ENCODE assay signal across 1 cellular context in the genomic region with DNA sequence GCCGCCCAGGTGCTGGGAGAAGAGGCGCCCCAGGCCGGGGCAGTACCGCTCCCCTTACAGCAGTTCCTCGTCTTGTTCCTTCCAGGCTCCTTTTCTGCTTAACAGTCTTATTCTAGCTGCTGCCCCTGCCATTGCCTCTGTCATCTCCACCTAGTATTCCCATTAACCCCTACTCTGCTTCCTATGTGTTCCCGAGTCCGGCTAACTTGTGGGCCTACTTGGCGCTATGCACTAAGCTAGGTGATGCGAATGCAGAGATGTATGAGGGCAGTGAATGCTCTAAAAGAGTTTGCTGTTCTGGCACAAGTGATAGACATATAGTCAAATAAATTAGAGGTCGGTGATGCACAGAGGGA.
A peak's percentile ranks its signal among the peaks of the same experiment; 100 is the strongest.
TF ChIP-seq lines count a peak whose summit lies in the region.

No MANE protein-coding gene starts in this region.

TF ChIP-seq in HepG2, 621 proteins besides CTCF, POLR2A, EP300 and RAD21 (continued from another document and continues in another):
- TF ChIP-seq ZSCAN9 (CRISPR knock-in tag; IDR thresholded peaks at IDR 0.05; ENCODE audit: borderline replicate concordance) (no peak), ZNF605 (CRISPR knock-in tag; IDR thresholded peaks at IDR 0.05) (no peak), CBX2 (IDR thresholded peaks at IDR 0.05; ENCODE audit: low read depth, low read length) (no peak), CBX2 (CRISPR knock-in tag; IDR thresholded peaks at IDR 0.05; ENCODE audit: low read depth) (no peak), ZNF615 (CRISPR knock-in tag; IDR thresholded peaks at IDR 0.05; ENCODE audit: borderline replicate concordance) (no peak), ZC3H13 (CRISPR knock-in tag; IDR thresholded peaks at IDR 0.05) (0 out of 2 replicates have a peak, but pooled peaks have one; percentile 2), TFAP4 (IDR thresholded peaks at IDR 0.05; ENCODE audit: borderline replicate concordance, low read depth) (no peak), ONECUT2 (CRISPR knock-in tag; IDR thresholded peaks at IDR 0.05) (no peak), HNRNPL (IDR thresholded peaks at IDR 0.05; ENCODE audit: low read depth, low read length) (no peak), ZNF552 (CRISPR knock-in tag; IDR thresholded peaks at IDR 0.05; ENCODE audit: borderline replicate concordance) (no peak), TRIM24 (CRISPR knock-in tag; IDR thresholded peaks at IDR 0.05) (no peak), ZNF547 (CRISPR knock-in tag; IDR thresholded peaks at IDR 0.05) (0 out of 2 replicates have a peak, but pooled peaks have one; percentile 47), ZNF468 (CRISPR knock-in tag; IDR thresholded peaks at IDR 0.05) (no peak), SIX1 (CRISPR knock-in tag; IDR thresholded peaks at IDR 0.05; ENCODE audit: borderline replicate concordance) (no peak), CHD4 (IDR thresholded peaks at IDR 0.05; ENCODE audit: borderline replicate concordance, low read length) (no peak), ZNF430 (CRISPR knock-in tag; IDR thresholded peaks at IDR 0.05) (no peak), ZNF367 (CRISPR knock-in tag; IDR thresholded peaks at IDR 0.05; ENCODE audit: borderline replicate concordance) (no peak), MATR3 (CRISPR knock-in tag; IDR thresholded peaks at IDR 0.05) (no peak), ZFP36L1 (CRISPR knock-in tag; IDR thresholded peaks at IDR 0.05) (0 out of 2 replicates have a peak, but pooled peaks have one; percentile 10), DMAP1 (CRISPR knock-in tag; IDR thresholded peaks at IDR 0.05) (0 out of 2 replicates have a peak, but pooled peaks have one; percentile 5), EED (CRISPR knock-in tag; IDR thresholded peaks at IDR 0.05) (no peak), ZNF788 (CRISPR knock-in tag; IDR thresholded peaks at IDR 0.05; ENCODE audit: borderline replicate concordance) (peak; percentile 12; the same call in 1 of the 2 replicates), UBTF (CRISPR knock-in tag; IDR thresholded peaks at IDR 0.05) (peak; percentile 14; the same call in 1 of the 2 replicates), ZSCAN29 (CRISPR knock-in tag; conservative IDR thresholded peaks at IDR 0.05) (no peak), ARNT (IDR thresholded peaks at IDR 0.05) (no peak), REST (IDR thresholded peaks at IDR 0.05; ENCODE audit: borderline replicate concordance in 1 of 2, low read depth in 1 of 2, low read length in 2 of 2) (no peak), ZFP62 (CRISPR knock-in tag; IDR thresholded peaks at IDR 0.05) (no peak), ZBTB38 (CRISPR knock-in tag; IDR thresholded peaks at IDR 0.05) (no peak), ZNF570 (CRISPR knock-in tag; IDR thresholded peaks at IDR 0.05; ENCODE audit: borderline replicate concordance) (no peak), ZNF652 (CRISPR knock-in tag; IDR thresholded peaks at IDR 0.05; ENCODE audit: borderline replicate concordance, low read depth) (peak; percentile 74), ZNF850 (CRISPR knock-in tag; conservative IDR thresholded peaks at IDR 0.05) (no peak), ZNF225 (CRISPR knock-in tag; IDR thresholded peaks at IDR 0.05) (no peak), ZNF263 (CRISPR knock-in tag; IDR thresholded peaks at IDR 0.05) (0 out of 2 replicates have a peak, but pooled peaks have one; percentile 4), KDM4B (CRISPR knock-in tag; IDR thresholded peaks at IDR 0.05) (no peak), ZNF446 (CRISPR knock-in tag; IDR thresholded peaks at IDR 0.05) (no peak), ZNF496 (CRISPR knock-in tag; IDR thresholded peaks at IDR 0.05; ENCODE audit: insufficient replicate concordance) (no peak)
- TF ChIP-seq, protein P1, sequence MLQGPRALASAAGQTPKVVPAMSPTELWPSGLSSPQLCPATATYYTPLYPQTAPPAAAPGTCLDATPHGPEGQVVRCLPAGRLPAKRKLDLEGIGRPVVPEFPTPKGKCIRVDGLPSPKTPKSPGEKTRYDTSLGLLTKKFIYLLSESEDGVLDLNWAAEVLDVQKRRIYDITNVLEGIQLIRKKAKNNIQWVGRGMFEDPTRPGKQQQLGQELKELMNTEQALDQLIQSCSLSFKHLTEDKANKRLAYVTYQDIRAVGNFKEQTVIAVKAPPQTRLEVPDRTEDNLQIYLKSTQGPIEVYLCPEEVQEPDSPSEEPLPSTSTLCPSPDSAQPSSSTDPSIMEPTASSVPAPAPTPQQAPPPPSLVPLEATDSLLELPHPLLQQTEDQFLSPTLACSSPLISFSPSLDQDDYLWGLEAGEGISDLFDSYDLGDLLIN (CRISPR knock-in tag; IDR thresholded peaks at IDR 0.05; ENCODE audit: borderline replicate concordance): 0 out of 2 replicates have a peak, but pooled peaks have one; percentile 6
- TF ChIP-seq, protein P2, sequence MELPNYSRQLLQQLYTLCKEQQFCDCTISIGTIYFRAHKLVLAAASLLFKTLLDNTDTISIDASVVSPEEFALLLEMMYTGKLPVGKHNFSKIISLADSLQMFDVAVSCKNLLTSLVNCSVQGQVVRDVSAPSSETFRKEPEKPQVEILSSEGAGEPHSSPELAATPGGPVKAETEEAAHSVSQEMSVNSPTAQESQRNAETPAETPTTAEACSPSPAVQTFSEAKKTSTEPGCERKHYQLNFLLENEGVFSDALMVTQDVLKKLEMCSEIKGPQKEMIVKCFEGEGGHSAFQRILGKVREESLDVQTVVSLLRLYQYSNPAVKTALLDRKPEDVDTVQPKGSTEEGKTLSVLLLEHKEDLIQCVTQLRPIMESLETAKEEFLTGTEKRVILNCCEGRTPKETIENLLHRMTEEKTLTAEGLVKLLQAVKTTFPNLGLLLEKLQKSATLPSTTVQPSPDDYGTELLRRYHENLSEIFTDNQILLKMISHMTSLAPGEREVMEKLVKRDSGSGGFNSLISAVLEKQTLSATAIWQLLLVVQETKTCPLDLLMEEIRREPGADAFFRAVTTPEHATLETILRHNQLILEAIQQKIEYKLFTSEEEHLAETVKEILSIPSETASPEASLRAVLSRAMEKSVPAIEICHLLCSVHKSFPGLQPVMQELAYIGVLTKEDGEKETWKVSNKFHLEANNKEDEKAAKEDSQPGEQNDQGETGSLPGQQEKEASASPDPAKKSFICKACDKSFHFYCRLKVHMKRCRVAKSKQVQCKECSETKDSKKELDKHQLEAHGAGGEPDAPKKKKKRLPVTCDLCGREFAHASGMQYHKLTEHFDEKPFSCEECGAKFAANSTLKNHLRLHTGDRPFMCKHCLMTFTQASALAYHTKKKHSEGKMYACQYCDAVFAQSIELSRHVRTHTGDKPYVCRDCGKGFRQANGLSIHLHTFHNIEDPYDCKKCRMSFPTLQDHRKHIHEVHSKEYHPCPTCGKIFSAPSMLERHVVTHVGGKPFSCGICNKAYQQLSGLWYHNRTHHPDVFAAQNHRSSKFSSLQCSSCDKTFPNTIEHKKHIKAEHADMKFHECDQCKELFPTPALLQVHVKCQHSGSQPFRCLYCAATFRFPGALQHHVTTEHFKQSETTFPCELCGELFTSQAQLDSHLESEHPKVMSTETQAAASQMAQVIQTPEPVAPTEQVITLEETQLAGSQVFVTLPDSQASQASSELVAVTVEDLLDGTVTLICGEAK (IDR thresholded peaks at IDR 0.05): no peak
- TF ChIP-seq, protein P2 (CRISPR knock-in tag; IDR thresholded peaks at IDR 0.05): 0 out of 2 replicates have a peak, but pooled peaks have one; percentile 1
- TF ChIP-seq, protein P3, sequence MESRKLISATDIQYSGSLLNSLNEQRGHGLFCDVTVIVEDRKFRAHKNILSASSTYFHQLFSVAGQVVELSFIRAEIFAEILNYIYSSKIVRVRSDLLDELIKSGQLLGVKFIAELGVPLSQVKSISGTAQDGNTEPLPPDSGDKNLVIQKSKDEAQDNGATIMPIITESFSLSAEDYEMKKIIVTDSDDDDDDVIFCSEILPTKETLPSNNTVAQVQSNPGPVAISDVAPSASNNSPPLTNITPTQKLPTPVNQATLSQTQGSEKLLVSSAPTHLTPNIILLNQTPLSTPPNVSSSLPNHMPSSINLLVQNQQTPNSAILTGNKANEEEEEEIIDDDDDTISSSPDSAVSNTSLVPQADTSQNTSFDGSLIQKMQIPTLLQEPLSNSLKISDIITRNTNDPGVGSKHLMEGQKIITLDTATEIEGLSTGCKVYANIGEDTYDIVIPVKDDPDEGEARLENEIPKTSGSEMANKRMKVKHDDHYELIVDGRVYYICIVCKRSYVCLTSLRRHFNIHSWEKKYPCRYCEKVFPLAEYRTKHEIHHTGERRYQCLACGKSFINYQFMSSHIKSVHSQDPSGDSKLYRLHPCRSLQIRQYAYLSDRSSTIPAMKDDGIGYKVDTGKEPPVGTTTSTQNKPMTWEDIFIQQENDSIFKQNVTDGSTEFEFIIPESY (CRISPR knock-in tag; IDR thresholded peaks at IDR 0.05): no peak
